8 cellular contexts compared by ENCODE assay signal in genomic region chr5:11719888-11720481, GRCh38.
DNase-seq lines count a peak whose midpoint lies in the region; ATAC-seq and TF ChIP-seq lines count a peak whose summit lies in the region.

No MANE protein-coding gene starts in this region.

- no peak overlapping the region for H3K27ac Mint-ChIP-seq in natural killer cell
- H3K27ac Mint-ChIP-seq in natural killer cell treated with Interleukin-12 subunit alpha and Interleukin-12 subunit beta and Interleukin-15 and Interleukin-18, amount 100 ng/mL, for 72 hours: no peak overlapping the region

- TF ChIP-seq CTCF in natural killer cell (IDR thresholded peaks at IDR 0.05) (peak; percentile 63), VCaP (conservative IDR thresholded peaks at IDR 0.05) (peak; percentile 86)

- no peak overlapping the region for H3K27ac ChIP-seq in VCaP

- intact Hi-C loops in natural killer cell (cut with micrococcal nuclease): loop anchor here (1.0 to 10.0 kb wide), 4 partner anchors 453 to 1268 kb away; no protein-coding TSS in a partner anchor

- no peaks in the 10 kb centered on the region for H3K36me3 Mint-ChIP-seq in natural killer cell
- no peaks in the 10 kb centered on the region for H3K36me3 Mint-ChIP-seq in natural killer cell treated with Interleukin-12 subunit alpha and Interleukin-12 subunit beta and Interleukin-15 and Interleukin-18, amount 100 ng/mL, for 72 hours

- no peaks in the 10 kb centered on the region for H3K27me3 Mint-ChIP-seq in natural killer cell (ENCODE audit: low read depth in 2 of 2)
- H3K27me3 Mint-ChIP-seq in natural killer cell treated with Interleukin-12 subunit alpha and Interleukin-12 subunit beta and Interleukin-15 and Interleukin-18, amount 100 ng/mL, for 72 hours: no peaks in the 10 kb centered on the region

- H3K9me3 Mint-ChIP-seq in natural killer cell: no peaks in the 10 kb centered on the region
- H3K9me3 Mint-ChIP-seq in natural killer cell treated with Interleukin-12 subunit alpha and Interleukin-12 subunit beta and Interleukin-15 and Interleukin-18, amount 100 ng/mL, for 72 hours: no peaks in the 10 kb centered on the region

- DNase-seq in natural killer cell (peak; percentile 51), NCI-H1694 treated with DMSO at 0.1 percent for 48 hours (lab: John Stamatoyannopoulos, UW) (peak; percentile 73), iPS-NIHi11 (ENCODE audit: low spot score) (peak; percentile 52)
- no peak for DNase-seq in natural killer cell treated with Interleukin-12 subunit alpha and Interleukin-12 subunit beta and Interleukin-15 and Interleukin-18, amount 100 ng/mL, for 72 hours (ENCODE audit: low spot score)

- H3K4me1 Mint-ChIP-seq in natural killer cell: peaks cover 6 to 9% of the 10 kb centered on the region in 2 donors
- H3K4me1 Mint-ChIP-seq in natural killer cell treated with Interleukin-12 subunit alpha and Interleukin-12 subunit beta and Interleukin-15 and Interleukin-18, amount 100 ng/mL, for 72 hours (ENCODE audit: low read depth in 2 of 2): peaks cover 0 to 3% of the 10 kb centered on the region in 2 donors

- ATAC-seq in natural killer cell (peak; percentile 73 to 93 (median 89)), HG03460 (IDR thresholded peaks at IDR 0.05; ENCODE audit: unreplicated experiment) (no peak), HG02798 (IDR thresholded peaks at IDR 0.05; ENCODE audit: poor library complexity, unreplicated experiment) (no peak), HG02763 (IDR thresholded peaks at IDR 0.05; ENCODE audit: unreplicated experiment) (no peak)
- no peak for ATAC-seq in natural killer cell treated with Interleukin-12 subunit alpha and Interleukin-12 subunit beta and Interleukin-15 and Interleukin-18, amount 100 ng/mL, for 72 hours

- no peak overlapping the region for H3K4me3 Mint-ChIP-seq in natural killer cell
- H3K4me3 Mint-ChIP-seq in natural killer cell treated with Interleukin-12 subunit alpha and Interleukin-12 subunit beta and Interleukin-15 and Interleukin-18, amount 100 ng/mL, for 72 hours: no peak overlapping the region

Comparison
In these comparisons a context has a peak if more than half of its experiments do, and no peak if none do; other contexts are left out.
1. ATAC-seq: peak in natural killer cell (3 of 3); none in natural killer cell treated with Interleukin-12 subunit alpha and Interleukin-12 subunit beta and Interleukin-15 and Interleukin-18, amount 100 ng/mL, for 72 hours (0 of 2), HG03460 (single experiment), HG02798 (single experiment) and HG02763 (single experiment).